Comparison of ENCODE assay signal across 12 cellular contexts in genomic region chr6:43910638-43911353, GRCh38.
DNase-seq lines count a peak whose midpoint lies in the region; ATAC-seq, FAIRE-seq and TF ChIP-seq lines count a peak whose summit lies in the region.
"Had no signal": no experiment of that assay in that cellular context is flagged by ENCODE, and none has a peak within 500 bp of the region (broad histone marks: within the 10 kb centered on the region; RNA-seq: fewer than 3 reads in every experiment).

No MANE protein-coding gene starts in this region.

- H3K36me3 Mint-ChIP-seq in H9 (ENCODE audit: insufficient read depth in 1 of 3, low read depth in 3 of 3) (no peaks in the 10 kb centered on the region), glutamatergic neuron (ENCODE audit: unreplicated experiment) (no peaks in the 10 kb centered on the region)

- no peak overlapping the region for H3K23ac ChIP-seq in H9 (ENCODE audit: insufficient read length, low read depth, low read length)

- H3K4me3 Mint-ChIP-seq in H9 = no peak overlapping the region
- H3K4me3 Mint-ChIP-seq in glutamatergic neuron (ENCODE audit: unreplicated experiment) = no peak overlapping the region
- H3K4me3 Mint-ChIP-seq: T-helper 1 cell treated with Interleukin-12 subunit alpha and Interleukin-12 subunit beta and Interleukin-4 antibody, amounts not matched to agents 30 μg/mL and 1 μg/mL, for 36 hours had no signal

- H3K27me3 Mint-ChIP-seq in H9 (ENCODE audit: low read depth) (no peaks in the 10 kb centered on the region; the same call in 1 of the 2 replicates), glutamatergic neuron (ENCODE audit: unreplicated experiment) (peaks cover 10% of the 10 kb centered on the region)

- no peak overlapping the region for H4K91ac ChIP-seq in H9 (ENCODE audit: insufficient read length, low read depth, low read length)

- peak overlapping the region; percentile 88 to 96 for H3K27ac ChIP-seq in A549
- H3K27ac ChIP-seq in H9 (ENCODE audit: insufficient read length, low read depth, low read length) = no peak overlapping the region
- peak overlapping the region; percentile 77 for H3K27ac ChIP-seq in SK-N-MC
- H3K27ac ChIP-seq: BLaER1 treated with 17β-estradiol and CSF1 and Interleukin-3, amounts not matched to agents 10 nM and 100 nM; skin epidermis had no signal

- H3T11ph ChIP-seq in H9 (ENCODE audit: low read length) = no peak overlapping the region

- no peak overlapping the region for H2BK120ac ChIP-seq in H9 (ENCODE audit: low read depth, low read length, poor library complexity, severe bottlenecking)

- H3K23me2 ChIP-seq in H9 (ENCODE audit: insufficient read length, low read depth, low read length, poor library complexity, severe bottlenecking) = no peaks in the 10 kb centered on the region

- no peak overlapping the region for H2AFZ ChIP-seq in H9 (ENCODE audit: low read length)

- no peaks in the 10 kb centered on the region for H3K36me3 ChIP-seq in SK-N-MC (ENCODE audit: insufficient read depth, low read length)
- H3K36me3 ChIP-seq: BLaER1 treated with 17β-estradiol and CSF1 and Interleukin-3, amounts not matched to agents 10 nM and 100 nM had no signal

- H3K79me1 ChIP-seq in H9 (ENCODE audit: insufficient read depth, low read depth, low read length, poor library complexity, severe bottlenecking) = no peaks in the 10 kb centered on the region

- no peak overlapping the region for H3K14ac ChIP-seq in H9 (ENCODE audit: insufficient read depth, low read length)

- TF ChIP-seq CTCF in A549 (IDR thresholded peaks at IDR 0.05) = no peak
- TF ChIP-seq CTCF in H9 (conservative IDR thresholded peaks at IDR 0.05) = no peak
- TF ChIP-seq CTCF in glutamatergic neuron (IDR thresholded peaks at IDR 0.05; ENCODE audit: partially characterized antibody, unreplicated experiment) = no peak

- H3K4ac ChIP-seq in H9 (ENCODE audit: low read depth, low read length) = no peak overlapping the region

- DNase-seq in A549 (ENCODE audit: low read depth in 1 of 2, low spot score in 1 of 2) = peak in 1 of 2 experiments; percentile 42
- DNase-seq in H9 = no peak
- DNase-seq in SK-N-MC (ENCODE audit: low read depth, low spot score) = no peak
- no peak for DNase-seq in glutamatergic neuron
- no peak for DNase-seq in DMS153 (lab: John Stamatoyannopoulos, UW)
- DNase-seq in KG1 (lab: John Stamatoyannopoulos, UW) = no peak

- H2AK5ac ChIP-seq in H9 (ENCODE audit: insufficient read length, low read length) = no peak overlapping the region

- H2BK15ac ChIP-seq in H9 (ENCODE audit: low read depth, low read length) = no peak overlapping the region

- H2BK20ac ChIP-seq in H9 (ENCODE audit: low read depth, low read length, poor library complexity, severe bottlenecking) = no peak overlapping the region

- 72% methylated on average over 6 of the region's 6 CpGs for WGBS in A549 (ENCODE audit: missing lambda C conversion rate)
- no CpG with 5 or more reads among the region's 6 CpGs for WGBS in H9 (ENCODE audit: extremely low coverage, insufficient read length, low lambda C conversion rate)

- H4K5ac ChIP-seq in H9 (ENCODE audit: insufficient read length, low read depth, low read length) = no peak overlapping the region

- H3K18ac ChIP-seq in H9 (ENCODE audit: insufficient read length, low read depth, low read length) = no peak overlapping the region

- no peak overlapping the region for H3K9ac ChIP-seq in H9 (ENCODE audit: extremely low read depth, insufficient read length, low read length)
- peak overlapping the region; percentile 50 for H3K9ac ChIP-seq in SK-N-MC (ENCODE audit: insufficient read length)
- H3K9ac ChIP-seq: BLaER1 treated with 17β-estradiol and CSF1 and Interleukin-3, amounts not matched to agents 10 nM and 100 nM had no signal

- no peak for TF ChIP-seq EP300 in A549 (IDR thresholded peaks at IDR 0.05)

- no peaks in the 10 kb centered on the region for H4K20me1 ChIP-seq in H9 (ENCODE audit: control insufficient read depth, insufficient read depth, insufficient read length)
- H4K20me1 ChIP-seq: BLaER1 treated with 17β-estradiol and CSF1 and Interleukin-3, amounts not matched to agents 10 nM and 100 nM had no signal

- H2BK5ac ChIP-seq in H9 (ENCODE audit: insufficient read length, low read length) = no peak overlapping the region

- no peak; a peak in 1 of 5 replicates for TF ChIP-seq RAD21 in A549 (conservative IDR thresholded peaks at IDR 0.05 in 1 of 2, IDR thresholded peaks at IDR 0.05 in 1 of 2)

- H3K4me1 Mint-ChIP-seq in H9 (peaks cover 38 to 52% of the 10 kb centered on the region in 2 experiments), glutamatergic neuron (ENCODE audit: low read depth, unreplicated experiment) (peaks cover 6% of the 10 kb centered on the region)

- no peaks in the 10 kb centered on the region; a peak in 2 of 5 replicates for H3K9me3 Mint-ChIP-seq in H9
- peaks cover 3% of the 10 kb centered on the region for H3K9me3 Mint-ChIP-seq in glutamatergic neuron (ENCODE audit: unreplicated experiment)
- H3K9me3 Mint-ChIP-seq: T-helper 1 cell treated with Interleukin-12 subunit alpha and Interleukin-12 subunit beta and Interleukin-4 antibody, amounts not matched to agents 30 μg/mL and 1 μg/mL, for 36 hours had no signal

- peaks cover 51% of the 10 kb centered on the region for H3K4me1 ChIP-seq in A549
- peaks cover 3% of the 10 kb centered on the region; the same call in 1 of the 2 replicates for H3K4me1 ChIP-seq in H9 (ENCODE audit: insufficient read depth, low read length)

- no peak overlapping the region for H4K8ac ChIP-seq in H9 (replicated peaks; ENCODE audit: insufficient read length, low read depth, low read length)

- H3K27me3 ChIP-seq in H9 (ENCODE audit: insufficient read depth, low read length) = no peaks in the 10 kb centered on the region
- H3K27me3 ChIP-seq: BLaER1 treated with 17β-estradiol and CSF1 and Interleukin-3, amounts not matched to agents 10 nM and 100 nM had no signal

- no peak for TF ChIP-seq POLR2A in A549 (IDR thresholded peaks at IDR 0.05; ENCODE audit: low read length)

- H3K56ac ChIP-seq in H9 (ENCODE audit: insufficient read length, low read depth, low read length) = no peak overlapping the region

- H3K4me2 ChIP-seq in A549 (peak overlapping the region; percentile 73), H9 (ENCODE audit: insufficient read depth, insufficient read length, low read length) (no peak overlapping the region)
- H3K4me2 ChIP-seq: BLaER1 treated with 17β-estradiol and CSF1 and Interleukin-3, amounts not matched to agents 10 nM and 100 nM had no signal

- CTCF ChIA-PET in A549 (lab: Yijun Ruan, JAX) = interaction anchor here (1.6 kb wide), 1 partner anchor 141 kb away, joined by 3 read pairs; the partner anchor contains the start of gene VEGFA

- H3K27ac Mint-ChIP-seq in H9 (peak overlapping the region in 2 of 3 experiments; percentile 20 to 33; a peak in 4 of 7 replicates), glutamatergic neuron (ENCODE audit: unreplicated experiment) (peak overlapping the region; percentile 4)
- H3K27ac Mint-ChIP-seq: T-helper 1 cell treated with Interleukin-12 subunit alpha and Interleukin-12 subunit beta and Interleukin-4 antibody, amounts not matched to agents 30 μg/mL and 1 μg/mL, for 36 hours had no signal

- H2BK12ac ChIP-seq in H9 (ENCODE audit: insufficient read length, low read depth, low read length) = no peak overlapping the region

- H3K9me3 ChIP-seq in A549 = no peaks in the 10 kb centered on the region
- H3K9me3 ChIP-seq in H9 (ENCODE audit: control insufficient read depth, low read depth, low read length) = no peaks in the 10 kb centered on the region
- H3K9me3 ChIP-seq in SK-N-MC (ENCODE audit: low read depth, low read length) = no peaks in the 10 kb centered on the region
- H3K9me3 ChIP-seq: BLaER1 treated with 17β-estradiol and CSF1 and Interleukin-3, amounts not matched to agents 10 nM and 100 nM had no signal

- ATAC-seq in A549 (peak; percentile 37 to 81; a peak in 5 of 6 replicates), GM21717 (IDR thresholded peaks at IDR 0.05; ENCODE audit: unreplicated experiment) (no peak), GM18870 (IDR thresholded peaks at IDR 0.05; ENCODE audit: unreplicated experiment) (no peak)

- POLR2A ChIA-PET in A549 (lab: Yijun Ruan, JAX) = no interaction called here

- no peak overlapping the region; the same call in 2 of the 3 replicates for H3K4me3 ChIP-seq in A549
- H3K4me3 ChIP-seq in SK-N-MC = peak overlapping the region; percentile 8; the same call in 1 of the 2 replicates
- H3K4me3 ChIP-seq: BLaER1 treated with 17β-estradiol and CSF1 and Interleukin-3, amounts not matched to agents 10 nM and 100 nM; skin epidermis had no signal

- no peaks in the 10 kb centered on the region for H3K79me2 ChIP-seq in H9 (ENCODE audit: insufficient read depth, low read length)

- no peak for FAIRE-seq in A549 (lab: Jason Lieb, UNC)
- FAIRE-seq: HTR-8/SVneo had no signal

TF ChIP-seq in A549, 52 proteins besides CTCF, POLR2A, EP300 and RAD21:
- no peak for TF ChIP-seq MYC (IDR thresholded peaks at IDR 0.05; ENCODE audit: borderline replicate concordance, low read length)
- no peak for TF ChIP-seq ZSCAN20 (CRISPR knock-in tag; IDR thresholded peaks at IDR 0.05)
- no peak for TF ChIP-seq POLR2AphosphoS2 (conservative IDR thresholded peaks at IDR 0.05; ENCODE audit: low read length)
- peak in 1 of 2 experiments; percentile 50; a peak in 1 of 4 replicates for TF ChIP-seq CEBPB (IDR thresholded peaks at IDR 0.05)

Comparison
In these comparisons a context has a peak if more than half of its experiments do, and no peak if none do; other contexts are left out.
1. ATAC-seq: peak in A549 (2 of 2); none in GM21717 (single experiment) and GM18870 (single experiment).